In genomic region chr16:30984669-30985400, GRCh38 we compare ENCODE assay signal across 1 cellular context.
TF ChIP-seq lines count a peak whose summit lies in the region.

Gene HSD3B7, plus strand, starts transcription at chr16:30985207. Its CDS starts 452 bp downstream, at chr16:30985659.

TF ChIP-seq in HEK293, 187 proteins besides CTCF, POLR2A, EP300 and RAD21 (continued from another document and continues in another):
- TF ChIP-seq ZFP3 (tag by site-specific recombination; IDR thresholded peaks at IDR 0.05; ENCODE audit: low read depth) (no peak), ZNF654 (tag by site-specific recombination; IDR thresholded peaks at IDR 0.05; ENCODE audit: low read depth) (peak; percentile 73), RBAK (tag by site-specific recombination; IDR thresholded peaks at IDR 0.05) (no peak), ZNF416 (tag by site-specific recombination; IDR thresholded peaks at IDR 0.05) (no peak), ZNF664 (tag by site-specific recombination; IDR thresholded peaks at IDR 0.05) (no peak), ZBTB11 (tag by site-specific recombination; conservative IDR thresholded peaks at IDR 0.05; ENCODE audit: low read depth) (no peak), ZNF792 (tag by site-specific recombination; IDR thresholded peaks at IDR 0.05) (0 out of 2 replicates have a peak, but pooled peaks have one; percentile 39), ZNF140 (tag by site-specific recombination; IDR thresholded peaks at IDR 0.05) (no peak), ZNF280D (tag by site-specific recombination; IDR thresholded peaks at IDR 0.05) (no peak), ZBTB1 (tag by site-specific recombination; IDR thresholded peaks at IDR 0.05) (no peak), ZNF394 (tag by site-specific recombination; IDR thresholded peaks at IDR 0.05; ENCODE audit: borderline replicate concordance) (no peak; the same call in 1 of the 2 replicates), ZNF626 (tag by site-specific recombination; IDR thresholded peaks at IDR 0.05) (no peak), TSHZ1 (tag by site-specific recombination; IDR thresholded peaks at IDR 0.05; ENCODE audit: borderline replicate concordance) (no peak), ZNF266 (tag by site-specific recombination; IDR thresholded peaks at IDR 0.05; ENCODE audit: low read depth) (no peak), ZBTB10 (tag by site-specific recombination; IDR thresholded peaks at IDR 0.05) (no peak), ZNF280C (tag by site-specific recombination; IDR thresholded peaks at IDR 0.05) (no peak), ZNF658 (tag by site-specific recombination; IDR thresholded peaks at IDR 0.05) (no peak), ZNF777 (tag by site-specific recombination; IDR thresholded peaks at IDR 0.05; ENCODE audit: borderline replicate concordance) (no peak), FEZF1 (tag by site-specific recombination; IDR thresholded peaks at IDR 0.05) (no peak), ZNF791 (tag by site-specific recombination; IDR thresholded peaks at IDR 0.05) (no peak), ZNF621 (tag by site-specific recombination; IDR thresholded peaks at IDR 0.05) (no peak), SP2 (tag by site-specific recombination; IDR thresholded peaks at IDR 0.05) (peak; percentile 48), ZNF514 (tag by site-specific recombination; IDR thresholded peaks at IDR 0.05) (no peak), ZXDB (tag by site-specific recombination; IDR thresholded peaks at IDR 0.05) (0 out of 2 replicates have a peak, but pooled peaks have one; percentile 38), ZSCAN18 (tag by site-specific recombination; IDR thresholded peaks at IDR 0.05) (no peak), ZNF10 (tag by site-specific recombination; IDR thresholded peaks at IDR 0.05) (no peak; the same call in 1 of the 2 replicates), ZNF768 (tag by site-specific recombination; IDR thresholded peaks at IDR 0.05) (peak; percentile 94; the same call in 1 of the 2 replicates), ZNF132 (tag by site-specific recombination; IDR thresholded peaks at IDR 0.05; ENCODE audit: borderline replicate concordance) (no peak), ATF2 (tag by site-specific recombination; IDR thresholded peaks at IDR 0.05; ENCODE audit: low read depth) (peak; percentile 83), ZBTB44 (tag by site-specific recombination; IDR thresholded peaks at IDR 0.05) (no peak), ZNF48 (tag by site-specific recombination; IDR thresholded peaks at IDR 0.05) (no peak), ZNF214 (tag by site-specific recombination; IDR thresholded peaks at IDR 0.05; ENCODE audit: borderline replicate concordance) (no peak), GLI4 (tag by site-specific recombination; IDR thresholded peaks at IDR 0.05) (no peak), ZNF112 (tag by site-specific recombination; IDR thresholded peaks at IDR 0.05) (no peak), ZNF501 (tag by site-specific recombination; IDR thresholded peaks at IDR 0.05) (peak; percentile 45; the same call in 1 of the 2 replicates), ZNF221 (tag by site-specific recombination; IDR thresholded peaks at IDR 0.05; ENCODE audit: borderline replicate concordance) (no peak), ZNF785 (tag by site-specific recombination; IDR thresholded peaks at IDR 0.05) (no peak), ZSCAN23 (tag by site-specific recombination; IDR thresholded peaks at IDR 0.05) (no peak), EGR2 (tag by site-specific recombination; IDR thresholded peaks at IDR 0.05; ENCODE audit: low read depth) (peak; percentile 81), BCL6B (tag by site-specific recombination; IDR thresholded peaks at IDR 0.05) (no peak)
